In the genomic region with DNA sequence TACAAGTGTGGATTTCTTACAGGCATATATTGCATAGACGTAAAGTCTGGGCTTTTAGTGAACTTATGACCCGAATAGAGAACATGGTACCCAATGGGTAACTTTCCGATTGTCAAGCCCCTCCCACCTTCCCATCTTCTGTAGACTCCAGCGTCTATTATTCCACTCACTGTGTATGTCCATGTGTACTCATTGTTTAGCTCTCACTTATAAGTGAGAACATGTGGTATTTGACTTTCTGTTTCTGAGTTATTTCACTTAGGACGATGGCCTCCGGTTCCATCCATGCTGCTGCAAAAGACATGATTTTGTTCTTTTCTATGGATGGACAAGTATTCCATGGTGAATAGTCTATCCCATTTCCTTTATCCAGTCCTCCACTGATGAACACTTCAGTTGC, we compare ENCODE assay signal across 16 cellular contexts.
"Had no signal": no experiment of that assay in that cellular context is flagged by ENCODE, and none has a peak within 500 bp of the region (broad histone marks: within the 10 kb centered on the region; RNA-seq: fewer than 3 reads in every experiment).

No MANE protein-coding gene starts in this region.

- ATAC-seq: left colon had no signal

- H3K36me3 ChIP-seq: colonic mucosa, prostate gland, transverse colon had no signal

- DNase-seq: activated CD4-positive, alpha-beta T cell treated with anti-CD3 and anti-CD28 coated beads, Interleukin-2, amount 10 ng/mL, durations not matched to agents 7 days and 5 days; activated CD8-positive, alpha-beta memory T cell treated with anti-CD3 and anti-CD28 coated beads, Interleukin-2, amount 50 U/mL, for 4 hours; activated gamma-delta T cell; amygdala; body of pancreas; central memory CD4-positive, alpha-beta T cell; colonic mucosa; left colon; midbrain; Right ventricle myocardium superior; T1000; transverse colon had no signal

- H3K4me3 ChIP-seq: body of pancreas, colonic mucosa, lung, prostate gland, SK-N-MC, skin epidermis, transverse colon had no signal

- H3K9me3 ChIP-seq: body of pancreas, colonic mucosa, prostate gland, transverse colon had no signal

- H3K27me3 ChIP-seq: body of pancreas, colonic mucosa, transverse colon had no signal

- H3K27ac ChIP-seq: body of pancreas, colonic mucosa, prostate gland, SK-N-MC, skin epidermis, transverse colon had no signal

- H3K4me1 ChIP-seq: body of pancreas, colonic mucosa, prostate gland, transverse colon had no signal
